Comparison of ENCODE assay signal across 9 cellular contexts in genomic region chrX:109635151-109635550, GRCh38. TPM values are rescaled to one million over a fixed set of nuclear protein-coding genes. Genes with fewer than 3 reads are reported as not detected.
DNase-seq lines count a peak whose midpoint lies in the region; ATAC-seq and TF ChIP-seq lines count a peak whose summit lies in the region.
"Had no signal": no experiment of that assay in that cellular context is flagged by ENCODE, and none has a peak within 500 bp of the region (broad histone marks: within the 10 kb centered on the region; RNA-seq: fewer than 3 reads in every experiment).

No MANE protein-coding gene starts in this region.

- no peak overlapping the region for H3K27ac ChIP-seq in HL-60 (replicated peaks)
- H3K27ac ChIP-seq: parathyroid adenoma had no signal

- intact Hi-C loops in activated T-helper 1 cell treated with anti-CD3 and anti-CD28 coated beads, Interleukin-12 subunit alpha, Interleukin-12 subunit beta, Interleukin-2, Interleukin-4 antibody, amounts not matched to agents 30 ng/mL and 10 ng/mL and 1 ng/mL, durations not matched to agents 14 hours and 24 hours and 36 hours (cut with micrococcal nuclease), result loop anchor here (1.0 to 5.0 kb wide), 2 partner anchors 98 to 150 kb away; partner anchors contain the start of gene NXT2

- no peak overlapping the region for H3K4me3 Mint-ChIP-seq in WTC11
- H3K4me3 Mint-ChIP-seq in activated T-helper 1 cell treated with anti-CD3 and anti-CD28 coated beads, Interleukin-12 subunit alpha, Interleukin-12 subunit beta, Interleukin-2, Interleukin-4 antibody, amounts not matched to agents 30 ng/mL and 10 ng/mL and 1 ng/mL, durations not matched to agents 14 hours and 24 hours and 36 hours, result no peak overlapping the region

- H3K36me3 Mint-ChIP-seq in WTC11, result peaks cover 12% of the 10 kb centered on the region
- peaks cover 19% of the 10 kb centered on the region for H3K36me3 Mint-ChIP-seq in activated T-helper 1 cell treated with anti-CD3 and anti-CD28 coated beads, Interleukin-12 subunit alpha, Interleukin-12 subunit beta, Interleukin-2, Interleukin-4 antibody, amounts not matched to agents 30 ng/mL and 10 ng/mL and 1 ng/mL, durations not matched to agents 14 hours and 24 hours and 36 hours (ENCODE audit: low read depth)

- no peaks in the 10 kb centered on the region for H3K27me3 Mint-ChIP-seq in WTC11 (ENCODE audit: low read depth)
- H3K27me3 Mint-ChIP-seq in activated T-helper 1 cell treated with anti-CD3 and anti-CD28 coated beads, Interleukin-12 subunit alpha, Interleukin-12 subunit beta, Interleukin-2, Interleukin-4 antibody, amounts not matched to agents 30 ng/mL and 10 ng/mL and 1 ng/mL, durations not matched to agents 14 hours and 24 hours and 36 hours (ENCODE audit: insufficient read depth), result no peaks in the 10 kb centered on the region

- TF ChIP-seq CTCF in HL-60 (IDR thresholded peaks at IDR 0.05; ENCODE audit: insufficient read depth, low read length) (peak; percentile 37), WTC11 (IDR thresholded peaks at IDR 0.05) (no peak)

- POLR2A ChIA-PET in WTC11 (lab: Charles Lee), result no interaction called here

- H3K27ac Mint-ChIP-seq in WTC11, result no peak overlapping the region
- H3K27ac Mint-ChIP-seq in activated T-helper 1 cell treated with anti-CD3 and anti-CD28 coated beads, Interleukin-12 subunit alpha, Interleukin-12 subunit beta, Interleukin-2, Interleukin-4 antibody, amounts not matched to agents 30 ng/mL and 10 ng/mL and 1 ng/mL, durations not matched to agents 14 hours and 24 hours and 36 hours, result no peak overlapping the region

- no peak overlapping the region for H3K4me3 ChIP-seq in HL-60 (replicated peaks; ENCODE audit: insufficient read depth, low read length)

- peak; percentile 20 for DNase-seq in GM03348 (ENCODE audit: low spot score)
- peak; percentile 4 to 27 for DNase-seq in HL-60 (ENCODE audit: low read depth in 1 of 2, low spot score in 1 of 2)
- peak; percentile 9 for DNase-seq in WTC11 (ENCODE audit: low spot score)
- peak; percentile 17 to 41 for DNase-seq in lung microvascular endothelial cell (ENCODE audit: low read depth in 2 of 2)
- no peak for DNase-seq in hepatic stellate cell (ENCODE audit: low spot score)
- no peak for DNase-seq in DMS114 treated with DMSO at 0.1 percent for 48 hours (lab: John Stamatoyannopoulos, UW; ENCODE audit: unreplicated experiment)
- DNase-seq in activated T-helper 1 cell treated with anti-CD3 and anti-CD28 coated beads, Interleukin-12 subunit alpha, Interleukin-12 subunit beta, Interleukin-2, Interleukin-4 antibody, amounts not matched to agents 30 ng/mL and 10 ng/mL and 1 ng/mL, durations not matched to agents 14 hours and 24 hours and 36 hours (ENCODE audit: low spot score), result no peak

- no peaks in the 10 kb centered on the region for H3K9me3 Mint-ChIP-seq in WTC11
- H3K9me3 Mint-ChIP-seq in activated T-helper 1 cell treated with anti-CD3 and anti-CD28 coated beads, Interleukin-12 subunit alpha, Interleukin-12 subunit beta, Interleukin-2, Interleukin-4 antibody, amounts not matched to agents 30 ng/mL and 10 ng/mL and 1 ng/mL, durations not matched to agents 14 hours and 24 hours and 36 hours, result no peaks in the 10 kb centered on the region

- no peaks in the 10 kb centered on the region; the same call in 1 of the 2 replicates for H3K4me1 Mint-ChIP-seq in WTC11
- H3K4me1 Mint-ChIP-seq in activated T-helper 1 cell treated with anti-CD3 and anti-CD28 coated beads, Interleukin-12 subunit alpha, Interleukin-12 subunit beta, Interleukin-2, Interleukin-4 antibody, amounts not matched to agents 30 ng/mL and 10 ng/mL and 1 ng/mL, durations not matched to agents 14 hours and 24 hours and 36 hours (ENCODE audit: low read depth), result peaks cover 26% of the 10 kb centered on the region

- peak; percentile 70 for ATAC-seq in WTC11
- no peak for ATAC-seq in HG03571 (IDR thresholded peaks at IDR 0.05; ENCODE audit: unreplicated experiment)

- H3K27me3 ChIP-seq in HL-60 (ENCODE audit: insufficient read depth, poor library complexity, severe bottlenecking), result no peaks in the 10 kb centered on the region

- CTCF ChIA-PET in WTC11 (lab: Charles Lee), result interaction anchor here (1.0 to 5.7 kb wide), 13 partner anchors 10 to 256 kb away, joined by 3 to 79 read pairs (median 4); partner anchors contain the start of genes GUCY2F, KCNE5 and NXT2

TF ChIP-seq in WTC11, 78 proteins besides CTCF, POLR2A, EP300 and RAD21:
- TF ChIP-seq TEAD4 (CRISPR knock-in tag; IDR thresholded peaks at IDR 0.05), result no peak
- TF ChIP-seq FOXJ3 (CRISPR knock-in tag; IDR thresholded peaks at IDR 0.05; ENCODE audit: borderline replicate concordance), result no peak
- no peak for TF ChIP-seq SMAD3 (CRISPR knock-in tag; IDR thresholded peaks at IDR 0.05; ENCODE audit: borderline replicate concordance)

RNA-seq across cellular contexts. Expression of gene KCNE5, which starts 10.2 kb away (rescaled TPM):
- total RNA-seq in WTC11 (2021) (2.2 to 3.4 TPM (median 2.7 TPM) in 3 replicates), lung microvascular endothelial cell (under 0.01 TPM in 1 of 2 replicates, not detected in the other)
- 0.52 and 0.81 TPM in 2 replicates for total RNA-seq in activated T-helper 1 cell treated with anti-CD3 and anti-CD28 coated beads, Interleukin-12 subunit alpha, Interleukin-12 subunit beta, Interleukin-2, Interleukin-4 antibody, amounts not matched to agents 30 ng/mL and 10 ng/mL and 1 ng/mL, durations not matched to agents 14 hours and 24 hours and 36 hours

Comparison
In these comparisons a context has a peak if more than half of its experiments do, and no peak if none do; other contexts are left out.
1. DNase-seq: peak in GM03348 (single experiment), HL-60 (2 of 2), WTC11 (single experiment) and lung microvascular endothelial cell (2 of 2); none in hepatic stellate cell (single experiment), DMS114 treated with DMSO at 0.1 percent for 48 hours (single experiment) and activated T-helper 1 cell treated with anti-CD3 and anti-CD28 coated beads, Interleukin-12 subunit alpha, Interleukin-12 subunit beta, Interleukin-2, Interleukin-4 antibody, amounts not matched to agents 30 ng/mL and 10 ng/mL and 1 ng/mL, durations not matched to agents 14 hours and 24 hours and 36 hours (single experiment).